In genomic region chr15:74382004-74382816, GRCh38 we compare ENCODE assay signal across 8 cellular contexts. TPM values are rescaled to one million over a fixed set of nuclear protein-coding genes. Genes with fewer than 3 reads are reported as not detected.
A peak's percentile ranks its signal among the peaks of the same experiment; 100 is the strongest.
DNase-seq lines count a peak whose midpoint lies in the region; ATAC-seq and TF ChIP-seq lines count a peak whose summit lies in the region.

No MANE protein-coding gene starts in this region.

- ATAC-seq in GM21390 (IDR thresholded peaks at IDR 0.05; ENCODE audit: unreplicated experiment) (peak; percentile 34), GM19455 (IDR thresholded peaks at IDR 0.05; ENCODE audit: unreplicated experiment) (no peak)

- H3K27ac Mint-ChIP-seq in immature natural killer cell, result no peak overlapping the region

- DNase-seq in Ammon's horn (ENCODE audit: low spot score) (peak; percentile 92), NCI-H2029 (lab: John Stamatoyannopoulos, UW) (peak; percentile 30), UCSD-AML1 (lab: John Stamatoyannopoulos, UW; ENCODE audit: unreplicated experiment) (peak; percentile 88), brain microvascular endothelial cell (peak; percentile 75), immature natural killer cell (peak; percentile 77 to 81 (median 78))
- DNase-seq in stimulated activated CD4-positive, alpha-beta T cell treated with anti-CD3 and anti-CD28 coated beads, Interleukin-12 subunit alpha, Interleukin-12 subunit beta, amount 100 ng/mL, for 48 hours (ENCODE audit: low read depth in 2 of 3, low spot score in 1 of 3), result peak in 2 of 3 donors; percentile 74 to 79

- peaks cover 0 to 2% (median 0%) of the 10 kb centered on the region in 3 donors for H3K27me3 Mint-ChIP-seq in immature natural killer cell (ENCODE audit: low read depth in 3 of 3)

- H3K4me3 ChIP-seq in brain microvascular endothelial cell (ENCODE audit: low read depth, low read length), result no peak overlapping the region

- no peak overlapping the region for H3K27ac ChIP-seq in brain microvascular endothelial cell

- H3K4me3 Mint-ChIP-seq in immature natural killer cell, result no peak overlapping the region

- TF ChIP-seq CTCF in brain microvascular endothelial cell (IDR thresholded peaks at IDR 0.05; ENCODE audit: low read depth, low read length, missing control alignments), result peak; percentile 99

- in situ Hi-C loops in brain microvascular endothelial cell (cut with HindIII; ENCODE audit: low pct_ligation_motif_present, low sequenced_read_pairs), result no loop called here

- no peaks in the 10 kb centered on the region for H3K27me3 ChIP-seq in brain microvascular endothelial cell (replicated peaks)

- H3K36me3 ChIP-seq in brain microvascular endothelial cell (replicated peaks), result no peaks in the 10 kb centered on the region

- peaks cover 0 to 1% (median 0%) of the 10 kb centered on the region in 6 donors for H3K9me3 Mint-ChIP-seq in immature natural killer cell

- H3K36me3 Mint-ChIP-seq in immature natural killer cell, result no peaks in the 10 kb centered on the region

- peaks cover 8 to 12% of the 10 kb centered on the region in 2 donors for H3K4me1 Mint-ChIP-seq in immature natural killer cell

RNA-seq across cellular contexts. Expression of gene CYP11A1, which starts 14.8 kb away (rescaled TPM):
- not detected for polyA plus RNA-seq in immature natural killer cell

RNA-seq across cellular contexts. Expression of gene SEMA7A, which starts 51.5 kb away (rescaled TPM):
- 1 to 10 TPM in 1 of 3 donors, under 1 TPM in 1, not detected in 1; 0.90 to 3.7 TPM for polyA plus RNA-seq in immature natural killer cell

Comparison
In these comparisons a context has a peak if more than half of its experiments do, and no peak if none do; other contexts are left out.
1. DNase-seq: peak in every context shown above with its lines; median percentile 92 in Ammon's horn; 88 in UCSD-AML1; 78 in immature natural killer cell; 76 in stimulated activated CD4-positive, alpha-beta T cell treated with anti-CD3 and anti-CD28 coated beads, Interleukin-12 subunit alpha, Interleukin-12 subunit beta, amount 100 ng/mL, for 48 hours; 75 in brain microvascular endothelial cell; 30 in NCI-H2029.